In genomic region chr2:185785851-185786473, GRCh38 we compare ENCODE assay signal across 13 cellular contexts. TPM values are rescaled to one million over a fixed set of nuclear protein-coding genes. Genes with fewer than 3 reads are reported as not detected.
DNase-seq lines count a peak whose midpoint lies in the region; ATAC-seq and TF ChIP-seq lines count a peak whose summit lies in the region.
"Had no signal": no experiment of that assay in that cellular context is flagged by ENCODE, and none has a peak within 500 bp of the region (broad histone marks: within the 10 kb centered on the region; RNA-seq: fewer than 3 reads in every experiment).

No MANE protein-coding gene starts in this region.

- POLR2A ChIA-PET in Caco-2 (lab: Charles Lee) (no interaction called here), T-cell (lab: Charles Lee) (no interaction called here)

- H3K27ac Mint-ChIP-seq in Caco-2 (ENCODE audit: unreplicated experiment) (no peak overlapping the region), T-cell (no peak overlapping the region), endothelial cell (ENCODE audit: unreplicated experiment) (no peak overlapping the region)

- peaks cover 8% of the 10 kb centered on the region for H3K4me1 Mint-ChIP-seq in Caco-2 (ENCODE audit: low read depth, unreplicated experiment)
- no peaks in the 10 kb centered on the region for H3K4me1 Mint-ChIP-seq in T-cell
- no peaks in the 10 kb centered on the region for H3K4me1 Mint-ChIP-seq in endothelial cell (ENCODE audit: unreplicated experiment)

- CTCF ChIA-PET in Caco-2 (lab: Charles Lee), result no interaction called here
- CTCF ChIA-PET in T-cell (lab: Charles Lee), result no interaction called here

- no peaks in the 10 kb centered on the region for H3K36me3 ChIP-seq in Caco-2 (ENCODE audit: control insufficient read depth, insufficient read depth, low read length)

- ATAC-seq in GM18502 (IDR thresholded peaks at IDR 0.05; ENCODE audit: poor library complexity, unreplicated experiment) (peak; percentile 91), GM19468 (IDR thresholded peaks at IDR 0.05; ENCODE audit: extremely low read depth, unreplicated experiment) (peak; percentile 40), HG02852 (IDR thresholded peaks at IDR 0.05; ENCODE audit: unreplicated experiment) (peak; percentile 84), HG03460 (IDR thresholded peaks at IDR 0.05; ENCODE audit: unreplicated experiment) (peak; percentile 62), T-cell (replicated peaks in 1 of 4) (no peak)

- intact Hi-C loops in Caco-2 (cut with micrococcal nuclease; ENCODE audit: unreplicated experiment), result no loop called here

- TF ChIP-seq CTCF in Caco-2 (IDR thresholded peaks at IDR 0.05; ENCODE audit: insufficient read depth in 1 of 2, low read depth in 1 of 2, low read length in 1 of 2, severe bottlenecking in 1 of 2, unreplicated experiment in 1 of 2) (no peak), endothelial cell (IDR thresholded peaks at IDR 0.05; ENCODE audit: unreplicated experiment) (no peak)

- DNase-seq in Caco-2 (no peak), T-cell (no peak), NCI-H146 treated with DMSO at 0.1 percent for 48 hours (lab: John Stamatoyannopoulos, UW; ENCODE audit: unreplicated experiment) (no peak), endothelial cell (ENCODE audit: low spot score) (no peak)
- DNase-seq: activated CD4-positive, alpha-beta T cell treated with anti-CD3 and anti-CD28 coated beads, Interleukin-2, amount 50 U/mL, for 1 hour; cerebellar nuclear complex; H7; kidney; small intestine had no signal

- H3K36me3 Mint-ChIP-seq in Caco-2 (ENCODE audit: insufficient read depth, unreplicated experiment) (no peaks in the 10 kb centered on the region), T-cell (no peaks in the 10 kb centered on the region), endothelial cell (ENCODE audit: low read depth, unreplicated experiment) (no peaks in the 10 kb centered on the region)

- H3K27me3 ChIP-seq in Caco-2 (replicated peaks; ENCODE audit: control insufficient read depth, insufficient read depth, low read length), result no peaks in the 10 kb centered on the region

- H3K9me3 Mint-ChIP-seq in Caco-2 (ENCODE audit: unreplicated experiment) (no peaks in the 10 kb centered on the region), T-cell (peaks cover 0 to 4% (median 0%) of the 10 kb centered on the region in 3 donors), endothelial cell (ENCODE audit: unreplicated experiment) (no peaks in the 10 kb centered on the region)

- H3K4me3 ChIP-seq in Caco-2 (ENCODE audit: low read depth, low read length), result no peak overlapping the region

- H3K4me3 Mint-ChIP-seq in Caco-2 (ENCODE audit: unreplicated experiment) (no peak overlapping the region), T-cell (no peak overlapping the region), endothelial cell (ENCODE audit: unreplicated experiment) (no peak overlapping the region)

- no peaks in the 10 kb centered on the region for H3K9me3 ChIP-seq in Caco-2

- peaks cover 10% of the 10 kb centered on the region for H3K4me1 ChIP-seq in Caco-2

- H3K27me3 Mint-ChIP-seq in Caco-2 (ENCODE audit: insufficient read depth, unreplicated experiment) (no peaks in the 10 kb centered on the region), T-cell (no peaks in the 10 kb centered on the region), endothelial cell (ENCODE audit: unreplicated experiment) (no peaks in the 10 kb centered on the region)

- no TSS peak for BruUV-seq in Caco-2 (replicated peaks; lab: Mats Ljungman, UMichigan)

RNA-seq across cellular contexts. Expression of gene FSIP2, which starts 47.4 kb away (rescaled TPM):
- total RNA-seq in Caco-2 (2022) (0.09 TPM in 2 replicates), T-cell (under 1 TPM; 0.25 to 0.99 (median 0.78) TPM), endothelial cell (ENCODE audit: unreplicated experiment) (9.0 TPM)

Comparison
In these comparisons a context has a peak if more than half of its experiments do, and no peak if none do; other contexts are left out.
1. ATAC-seq: peak in GM18502 (single experiment), GM19468 (single experiment), HG02852 (single experiment) and HG03460 (single experiment); none in T-cell (0 of 4).